In genomic region chr1:165063181-165063955, GRCh38 we compare ENCODE assay signal across 26 cellular contexts.
DNase-seq lines count a peak whose midpoint lies in the region; ATAC-seq and TF ChIP-seq lines count a peak whose summit lies in the region.
"Had no signal": no experiment of that assay in that cellular context is flagged by ENCODE, and none has a peak within 500 bp of the region (broad histone marks: within the 10 kb centered on the region; RNA-seq: fewer than 3 reads in every experiment).

No MANE protein-coding gene starts in this region.

- TF ChIP-seq CTCF in AG10803 (conservative IDR thresholded peaks at IDR 0.05; ENCODE audit: low read length) = no peak; the same call in 1 of the 2 replicates
- TF ChIP-seq CTCF in gastroesophageal sphincter (IDR thresholded peaks at IDR 0.05) = no peak

- H3K36me3 ChIP-seq in adipocyte (ENCODE audit: control insufficient read depth, insufficient read depth, low read length, severe bottlenecking) (no peaks in the 10 kb centered on the region), gastroesophageal sphincter (no peaks in the 10 kb centered on the region)

- intact Hi-C loops in sciatic nerve (cut with DNase I) = no loop called here

- DNase-seq in AG10803 (ENCODE audit: low read depth) = peak; percentile 85
- peak; percentile 54 for DNase-seq in adipocyte (ENCODE audit: low read depth)
- DNase-seq in sciatic nerve (ENCODE audit: low spot score) = no peak
- no peak for DNase-seq in COLO668 (lab: John Stamatoyannopoulos, UW; ENCODE audit: unreplicated experiment)
- no peak for DNase-seq in GOT3 (lab: John Stamatoyannopoulos, UW)
- no peak for DNase-seq in GF-D8 (lab: John Stamatoyannopoulos, UW)
- DNase-seq in activated T-cell treated with anti-CD3 and anti-CD28 coated beads, Interleukin-2, amount 50 U/mL, for 4 hours = no peak
- DNase-seq: activated CD4-positive, alpha-beta T cell treated with anti-CD3 and anti-CD28 coated beads, Interleukin-2, amount 50 U/mL, for 48 hours; activated CD4-positive, CD25-positive, alpha-beta regulatory T cell treated with anti-CD3 and anti-CD28 coated beads, Interleukin-2, amount 50 U/mL, for 72 hours; activated naive CD4-positive, alpha-beta T cell treated with anti-CD3 and anti-CD28 coated beads for 36 hours; CD8-positive, alpha-beta T cell; Kasumi-1; midbrain; naive thymus-derived CD4-positive, alpha-beta T cell; NCI-H345; NCI-H748 treated with DMSO at 0.1 percent for 48 hours; occipital lobe; SHP77 treated with DMSO at 0.1 percent for 48 hours; substantia nigra had no signal

- H3K9ac ChIP-seq in adipocyte (ENCODE audit: low read length) = no peak overlapping the region

- TF ChIP-seq POLR2A in gastroesophageal sphincter (IDR thresholded peaks at IDR 0.05) = no peak

- ATAC-seq in gastroesophageal sphincter (peak; percentile 65), sciatic nerve (peak; percentile 45)
- no peak for ATAC-seq in activated T-cell treated with anti-CD3 and anti-CD28 coated beads, Interleukin-2, amount 50 U/mL, for 4 hours
- ATAC-seq: A549; CD8-positive, alpha-beta T cell; naive thymus-derived CD4-positive, alpha-beta T cell; Panc1; stimulated activated memory B cell treated with anti-CD40 and anti-IgM and Interleukin-4, amounts not matched to agents 10 μg/mL and 1 μg/mL and 100 μg/mL, for 72 hours had no signal

- WGBS in gastroesophageal sphincter (ENCODE audit: low coverage in 1 of 2), 2 donors = 21 to 26% methylated on average over 6 of the region's 6 CpGs

- no peak for TF ChIP-seq EP300 in gastroesophageal sphincter (IDR thresholded peaks at IDR 0.05)

- H3K4me3 ChIP-seq in AG10803 (ENCODE audit: low read length) = no peak overlapping the region
- no peak overlapping the region for H3K4me3 ChIP-seq in adipocyte (ENCODE audit: low read length)
- H3K4me3 ChIP-seq in gastroesophageal sphincter = no peak overlapping the region
- H3K4me3 ChIP-seq: A549 had no signal

- peak overlapping the region; percentile 57 to 70 (median 66) for H3K27ac ChIP-seq in gastroesophageal sphincter
- H3K27ac ChIP-seq: A549 had no signal

- H3K4me1 Mint-ChIP-seq in activated T-cell treated with anti-CD3 and anti-CD28 coated beads, Interleukin-2, amount 50 U/mL, for 4 hours (ENCODE audit: low read depth) = no peaks in the 10 kb centered on the region
- H3K4me1 Mint-ChIP-seq: B cell; naive thymus-derived CD4-positive, alpha-beta T cell; stimulated activated memory B cell treated with anti-CD40 and anti-IgM and Interleukin-4, amounts not matched to agents 10 μg/mL and 1 μg/mL and 100 μg/mL, for 72 hours had no signal

- H3K9me3 Mint-ChIP-seq in activated T-cell treated with anti-CD3 and anti-CD28 coated beads, Interleukin-2, amount 50 U/mL, for 4 hours = no peaks in the 10 kb centered on the region
- H3K9me3 Mint-ChIP-seq: activated naive CD4-positive, alpha-beta T cell treated with anti-CD3 and anti-CD28 coated beads for 36 hours; CD8-positive, alpha-beta T cell; type B pancreatic cell had no signal

- H3K4me3 Mint-ChIP-seq in activated T-cell treated with anti-CD3 and anti-CD28 coated beads, Interleukin-2, amount 50 U/mL, for 4 hours = no peak overlapping the region
- H3K4me3 Mint-ChIP-seq: activated naive CD4-positive, alpha-beta T cell treated with anti-CD3 and anti-CD28 coated beads for 36 hours; activated T-helper 1 cell treated with anti-CD3 and anti-CD28 coated beads, Interleukin-12 subunit alpha, Interleukin-12 subunit beta, Interleukin-2, Interleukin-4 antibody, amounts not matched to agents 30 ng/mL and 10 ng/mL and 1 ng/mL, durations not matched to agents 14 hours and 24 hours and 36 hours; B cell; CD8-positive, alpha-beta T cell; naive thymus-derived CD4-positive, alpha-beta T cell; stimulated activated memory B cell treated with anti-CD40 and anti-IgM and Interleukin-4, amounts not matched to agents 10 μg/mL and 1 μg/mL and 100 μg/mL, for 72 hours; type B pancreatic cell had no signal

- H3K27me3 ChIP-seq in adipocyte (replicated peaks; ENCODE audit: control insufficient read depth, insufficient read depth, low read length) (no peaks in the 10 kb centered on the region), gastroesophageal sphincter (no peaks in the 10 kb centered on the region)

- no peaks in the 10 kb centered on the region for H3K36me3 Mint-ChIP-seq in activated T-cell treated with anti-CD3 and anti-CD28 coated beads, Interleukin-2, amount 50 U/mL, for 4 hours (ENCODE audit: insufficient read depth)
- H3K36me3 Mint-ChIP-seq: CD8-positive, alpha-beta T cell; naive thymus-derived CD4-positive, alpha-beta T cell; stimulated activated memory B cell treated with anti-CD40 and anti-IgM and Interleukin-4, amounts not matched to agents 10 μg/mL and 1 μg/mL and 100 μg/mL, for 72 hours; type B pancreatic cell had no signal

- no peaks in the 10 kb centered on the region for H3K9me3 ChIP-seq in adipocyte (ENCODE audit: control insufficient read depth, low read length)
- H3K9me3 ChIP-seq in gastroesophageal sphincter = no peaks in the 10 kb centered on the region
- H3K9me3 ChIP-seq: A549 had no signal

- H3K27me3 Mint-ChIP-seq in activated T-cell treated with anti-CD3 and anti-CD28 coated beads, Interleukin-2, amount 50 U/mL, for 4 hours (ENCODE audit: low read depth) = no peaks in the 10 kb centered on the region
- H3K27me3 Mint-ChIP-seq: stimulated activated memory B cell treated with anti-CD40 and anti-IgM and Interleukin-4, amounts not matched to agents 10 μg/mL and 1 μg/mL and 100 μg/mL, for 72 hours; type B pancreatic cell had no signal

- H3K4me1 ChIP-seq in adipocyte (ENCODE audit: control insufficient read depth, insufficient read depth, low read length) = peaks cover 12% of the 10 kb centered on the region
- peaks cover 0 to 29% (median 9%) of the 10 kb centered on the region in 3 donors for H3K4me1 ChIP-seq in gastroesophageal sphincter
- H3K4me1 ChIP-seq: A549 had no signal

Comparison
In these comparisons a context has a peak if more than half of its experiments do, and no peak if none do; other contexts are left out.
1. DNase-seq: peak in AG10803 (single experiment) and adipocyte (single experiment); none in sciatic nerve (single experiment), COLO668 (single experiment), GOT3 (single experiment), GF-D8 (single experiment) and activated T-cell treated with anti-CD3 and anti-CD28 coated beads, Interleukin-2, amount 50 U/mL, for 4 hours (single experiment).
2. ATAC-seq: peak in gastroesophageal sphincter (single experiment) and sciatic nerve (single experiment); none in activated T-cell treated with anti-CD3 and anti-CD28 coated beads, Interleukin-2, amount 50 U/mL, for 4 hours (0 of 2).